Comparison of ENCODE assay signal across 1 cellular context in the genomic region with DNA sequence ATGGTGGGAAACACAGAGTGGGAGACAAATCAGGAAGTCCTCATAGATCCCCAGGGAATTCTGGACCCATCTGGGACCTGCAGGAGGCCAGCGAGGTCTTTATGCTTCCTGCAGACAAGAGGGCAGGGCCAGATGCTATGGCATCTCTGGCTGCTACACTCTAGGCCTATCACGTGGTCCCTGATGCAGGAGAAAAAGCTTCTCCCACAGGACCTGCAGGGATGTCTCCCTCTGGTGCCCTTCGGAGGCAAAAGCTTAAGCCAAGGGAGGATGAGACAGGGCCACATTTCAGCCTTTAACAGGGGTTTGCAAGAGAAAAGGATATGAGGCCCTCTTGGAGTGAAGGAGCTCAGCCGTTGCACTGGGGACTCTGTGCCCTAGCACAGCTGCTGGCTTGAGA.
TF ChIP-seq lines count a peak whose summit lies in the region.

No MANE protein-coding gene starts in this region.

TF ChIP-seq in liver, 16 proteins besides CTCF, POLR2A, EP300 and RAD21 (continued from another document):
- TF ChIP-seq REST (IDR thresholded peaks at IDR 0.05), result no peak
- no peak for TF ChIP-seq YY1 (IDR thresholded peaks at IDR 0.05)
- TF ChIP-seq RXRA (IDR thresholded peaks at IDR 0.05), result no peak
- TF ChIP-seq, protein P1, sequence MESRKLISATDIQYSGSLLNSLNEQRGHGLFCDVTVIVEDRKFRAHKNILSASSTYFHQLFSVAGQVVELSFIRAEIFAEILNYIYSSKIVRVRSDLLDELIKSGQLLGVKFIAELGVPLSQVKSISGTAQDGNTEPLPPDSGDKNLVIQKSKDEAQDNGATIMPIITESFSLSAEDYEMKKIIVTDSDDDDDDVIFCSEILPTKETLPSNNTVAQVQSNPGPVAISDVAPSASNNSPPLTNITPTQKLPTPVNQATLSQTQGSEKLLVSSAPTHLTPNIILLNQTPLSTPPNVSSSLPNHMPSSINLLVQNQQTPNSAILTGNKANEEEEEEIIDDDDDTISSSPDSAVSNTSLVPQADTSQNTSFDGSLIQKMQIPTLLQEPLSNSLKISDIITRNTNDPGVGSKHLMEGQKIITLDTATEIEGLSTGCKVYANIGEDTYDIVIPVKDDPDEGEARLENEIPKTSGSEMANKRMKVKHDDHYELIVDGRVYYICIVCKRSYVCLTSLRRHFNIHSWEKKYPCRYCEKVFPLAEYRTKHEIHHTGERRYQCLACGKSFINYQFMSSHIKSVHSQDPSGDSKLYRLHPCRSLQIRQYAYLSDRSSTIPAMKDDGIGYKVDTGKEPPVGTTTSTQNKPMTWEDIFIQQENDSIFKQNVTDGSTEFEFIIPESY (IDR thresholded peaks at IDR 0.05), result no peak
- TF ChIP-seq, protein P2, sequence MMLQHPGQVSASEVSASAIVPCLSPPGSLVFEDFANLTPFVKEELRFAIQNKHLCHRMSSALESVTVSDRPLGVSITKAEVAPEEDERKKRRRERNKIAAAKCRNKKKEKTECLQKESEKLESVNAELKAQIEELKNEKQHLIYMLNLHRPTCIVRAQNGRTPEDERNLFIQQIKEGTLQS (IDR thresholded peaks at IDR 0.05), result no peak
- TF ChIP-seq GABPA (IDR thresholded peaks at IDR 0.05 in 1 of 2, conservative IDR thresholded peaks at IDR 0.05 in 1 of 2), result no peak
- TF ChIP-seq, protein P3, sequence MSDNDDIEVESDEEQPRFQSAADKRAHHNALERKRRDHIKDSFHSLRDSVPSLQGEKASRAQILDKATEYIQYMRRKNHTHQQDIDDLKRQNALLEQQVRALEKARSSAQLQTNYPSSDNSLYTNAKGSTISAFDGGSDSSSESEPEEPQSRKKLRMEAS (IDR thresholded peaks at IDR 0.05), result no peak
- TF ChIP-seq FOXA2 (IDR thresholded peaks at IDR 0.05), result no peak
- TF ChIP-seq TAF1 (conservative IDR thresholded peaks at IDR 0.05), result no peak
